ENCODE assay signal across 12 cellular contexts in genomic region chr3:45084820-45085816, GRCh38. TPM values are rescaled to one million over a fixed set of nuclear protein-coding genes. Genes with fewer than 3 reads are reported as not detected.
DNase-seq lines count a peak whose midpoint lies in the region; ATAC-seq, FAIRE-seq and TF ChIP-seq lines count a peak whose summit lies in the region.
"Had no signal": no experiment of that assay in that cellular context is flagged by ENCODE, and none has a peak within 500 bp of the region (broad histone marks: within the 10 kb centered on the region; RNA-seq: fewer than 3 reads in every experiment).

No MANE protein-coding gene starts in this region.

- H3K27me3 ChIP-seq in bronchial epithelial cell (ENCODE audit: control insufficient read depth, insufficient read depth, low read length): no peaks in the 10 kb centered on the region
- H3K27me3 ChIP-seq in CD4-positive, alpha-beta memory T cell (ENCODE audit: insufficient read depth, low read length): no peaks in the 10 kb centered on the region
- H3K27me3 ChIP-seq: gastrocnemius medialis had no signal

- no peak overlapping the region for H3K4me3 Mint-ChIP-seq in CD4-positive, alpha-beta memory T cell
- H3K4me3 Mint-ChIP-seq: activated CD4-positive, alpha-beta T cell treated with anti-CD3 and anti-CD28 coated beads for 36 hours; CD4-positive, alpha-beta T cell had no signal

- peaks cover 1 to 2% of the 10 kb centered on the region in 2 donors for H3K27me3 Mint-ChIP-seq in CD4-positive, alpha-beta memory T cell
- H3K27me3 Mint-ChIP-seq: activated CD4-positive, alpha-beta T cell treated with anti-CD3 and anti-CD28 coated beads for 36 hours; CD4-positive, alpha-beta T cell had no signal

- POLR2A ChIA-PET in CD4-positive, alpha-beta memory T cell (lab: Charles Lee; ENCODE audit: partially characterized antibody): no interaction called here

- H3K36me3 Mint-ChIP-seq in CD4-positive, alpha-beta memory T cell: no peaks in the 10 kb centered on the region

- DNase-seq in AG20443 (ENCODE audit: low spot score) (peak; percentile 93), M059J (ENCODE audit: low read depth) (peak; percentile 96), bronchial epithelial cell (ENCODE audit: low read depth) (peak; percentile 54), omental fat pad (ENCODE audit: low spot score) (no peak), ecto neural progenitor cell (ENCODE audit: low spot score) (no peak), NCI-H526 treated with DMSO at 0.1 percent for 48 hours (lab: John Stamatoyannopoulos, UW) (no peak)
- DNase-seq in CD4-positive, alpha-beta memory T cell: no peak
- DNase-seq: activated CD4-positive, alpha-beta T cell treated with anti-CD3 and anti-CD28 coated beads for 36 hours; CD4-positive, alpha-beta T cell; gastrocnemius medialis; NCI-H187 had no signal

- H3K27ac Mint-ChIP-seq in CD4-positive, alpha-beta memory T cell: no peak overlapping the region
- H3K27ac Mint-ChIP-seq: activated CD4-positive, alpha-beta T cell treated with anti-CD3 and anti-CD28 coated beads for 36 hours; CD4-positive, alpha-beta T cell had no signal

- no peak overlapping the region for H3K27ac ChIP-seq in CD4-positive, alpha-beta memory T cell (ENCODE audit: low read depth, low read length)
- H3K27ac ChIP-seq: gastrocnemius medialis had no signal

- intact Hi-C loops in CD4-positive, alpha-beta memory T cell (cut with micrococcal nuclease): no loop called here

- H3K4me1 ChIP-seq in CD4-positive, alpha-beta memory T cell (ENCODE audit: insufficient read depth, low read length): no peaks in the 10 kb centered on the region

- peaks cover 0 to 2% (median 0%) of the 10 kb centered on the region in 8 donors for H3K9me3 Mint-ChIP-seq in CD4-positive, alpha-beta memory T cell
- H3K9me3 Mint-ChIP-seq: CD4-positive, alpha-beta T cell had no signal

- no peaks in the 10 kb centered on the region for H3K9me3 ChIP-seq in CD4-positive, alpha-beta memory T cell (ENCODE audit: control insufficient read depth in 1 of 2, low read length in 2 of 2)
- H3K9me3 ChIP-seq: gastrocnemius medialis had no signal

- peak; percentile 86 for FAIRE-seq in bronchial epithelial cell (lab: Jason Lieb, UNC)

- H3K4me1 Mint-ChIP-seq in CD4-positive, alpha-beta memory T cell: peaks cover 0 to 3% (median 2%) of the 10 kb centered on the region in 4 donors

- TF ChIP-seq CTCF in bronchial epithelial cell (IDR thresholded peaks at IDR 0.05; ENCODE audit: insufficient read depth, low read length, severe bottlenecking): no peak
- no peak for TF ChIP-seq CTCF in omental fat pad (IDR thresholded peaks at IDR 0.05)

- H3K36me3 ChIP-seq in bronchial epithelial cell (ENCODE audit: control insufficient read depth, insufficient read depth, low read length): peaks cover 30% of the 10 kb centered on the region
- H3K36me3 ChIP-seq in CD4-positive, alpha-beta memory T cell (ENCODE audit: insufficient read depth, low read length): no peaks in the 10 kb centered on the region
- H3K36me3 ChIP-seq: gastrocnemius medialis had no signal

- H3K4me3 ChIP-seq in bronchial epithelial cell (ENCODE audit: low read depth, low read length): no peak overlapping the region
- H3K4me3 ChIP-seq in CD4-positive, alpha-beta memory T cell (ENCODE audit: low read length in 2 of 2): no peak overlapping the region
- H3K4me3 ChIP-seq: gastrocnemius medialis had no signal

- peak; percentile 21 for ATAC-seq in omental fat pad (ENCODE audit: low FRiP score)
- no peak for ATAC-seq in GM19351 (IDR thresholded peaks at IDR 0.05; ENCODE audit: unreplicated experiment)
- ATAC-seq: activated CD4-positive, alpha-beta T cell treated with anti-CD3 and anti-CD28 coated beads for 36 hours had no signal

- CTCF ChIA-PET in CD4-positive, alpha-beta memory T cell (lab: Charles Lee; ENCODE audit: partially characterized antibody): interaction anchor here (1.5 kb wide), 1 partner anchor 125 kb away, joined by 8 read pairs; no protein-coding TSS in a partner anchor

RNA-seq across cellular contexts. Expression of gene CLEC3B, which starts 59.0 kb away (rescaled TPM):
- total RNA-seq in M059J (2014; rRNA removed; shearing (Covaris generic)): 2.2 TPM in 1 of 2 replicates, not detected in the other
- 0.13 TPM in 1 of 2 replicates, not detected in the other for total RNA-seq in bronchial epithelial cell
- 100 to 1,000 TPM in 3 of 4 donors, 10 to 100 TPM in 1; 58.9 to 297 (median 125) TPM for total RNA-seq in omental fat pad
- total RNA-seq in CD4-positive, alpha-beta memory T cell: 1 to 10 TPM; 1.2 to 1.5 TPM
- polyA plus RNA-seq in CD4-positive, alpha-beta memory T cell: not detected
- total RNA-seq: activated CD4-positive, alpha-beta T cell treated with anti-CD3 and anti-CD28 coated beads for 36 hours had no signal

Comparison
In these comparisons a context has a peak if more than half of its experiments do, and no peak if none do; other contexts are left out.
1. DNase-seq: peak in AG20443 (single experiment), M059J (single experiment) and bronchial epithelial cell (single experiment); none in omental fat pad (single experiment), CD4-positive, alpha-beta memory T cell (0 of 5), ecto neural progenitor cell (single experiment) and NCI-H526 treated with DMSO at 0.1 percent for 48 hours (single experiment).
2. RNA of gene CLEC3B, which starts 59.0 kb away (total RNA-seq): 58.9 to 297 TPM in omental fat pad; 1.2 to 1.5 TPM in CD4-positive, alpha-beta memory T cell, 2.2 TPM in M059J and 0.13 TPM in bronchial epithelial cell; every median in the first group is over 10 times any median in the second.